ENCODE assay signal across 30 cellular contexts in the genomic region with DNA sequence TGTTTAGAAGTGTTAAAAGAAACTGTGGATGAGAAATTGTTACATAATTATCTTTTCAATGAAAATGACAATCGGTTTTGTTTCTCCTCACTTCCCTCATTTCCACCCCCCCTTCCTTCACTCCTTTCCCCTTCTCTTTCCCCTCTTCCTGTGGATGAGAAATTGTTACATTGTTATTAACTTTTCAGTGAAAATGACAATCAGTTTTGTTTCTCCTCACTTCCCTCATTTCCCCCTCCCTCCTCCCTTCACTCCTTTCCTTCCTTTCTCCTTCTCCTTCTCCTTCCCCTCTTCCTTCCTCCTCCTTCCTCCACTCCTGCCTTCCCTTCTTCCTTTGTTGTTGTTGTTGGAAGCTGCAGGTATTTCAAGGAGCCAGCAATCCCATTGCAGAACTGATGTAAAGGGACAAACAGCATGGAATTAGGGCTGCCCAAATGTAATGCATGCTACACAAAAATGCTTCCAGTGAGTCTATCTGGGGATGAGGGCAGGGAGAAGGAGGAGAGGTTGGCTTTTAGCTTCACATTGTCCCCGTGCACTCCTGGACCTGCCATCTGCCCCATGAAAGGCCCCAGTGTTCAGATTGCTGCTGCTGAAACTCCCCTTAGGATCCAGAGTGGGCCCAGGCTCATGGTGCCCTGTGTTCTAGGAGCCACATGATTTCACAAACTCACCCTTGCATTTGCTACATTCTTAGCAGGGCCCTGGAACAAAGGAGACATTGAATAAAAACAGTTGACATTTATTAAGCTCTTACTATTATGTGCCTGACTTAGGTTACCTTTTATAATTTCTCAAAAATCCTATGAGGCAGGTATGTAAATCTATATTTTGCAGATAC.
"Had no signal": no experiment of that assay in that cellular context is flagged by ENCODE, and none has a peak within 500 bp of the region (broad histone marks: within the 10 kb centered on the region; RNA-seq: fewer than 3 reads in every experiment).

No MANE protein-coding gene starts in this region.

- H3K27ac ChIP-seq: adrenal gland, body of pancreas, colonic mucosa, gastrocnemius medialis, heart left ventricle, WERI-Rb-1 had no signal

- H3K9me3 ChIP-seq: adrenal gland, body of pancreas, colonic mucosa, gastrocnemius medialis, heart left ventricle had no signal

- H3K27me3 ChIP-seq: adrenal gland, body of pancreas, colonic mucosa, gastrocnemius medialis, heart left ventricle had no signal

- H3K36me3 ChIP-seq: adrenal gland, colonic mucosa, gastrocnemius medialis, heart left ventricle, WERI-Rb-1 had no signal

- H3K4me3 ChIP-seq: adrenal gland, body of pancreas, colonic mucosa, gastrocnemius medialis, heart left ventricle had no signal

- H3K4me1 ChIP-seq: adrenal gland, body of pancreas, colonic mucosa, gastrocnemius medialis, heart left ventricle had no signal

- ATAC-seq: activated CD4-positive, CD25-positive, alpha-beta regulatory T cell treated with anti-CD3 and anti-CD28 coated beads, Interleukin-2, amount 50 U/mL, for 24 hours; activated CD8-positive, alpha-beta T cell treated with anti-CD3 and anti-CD28 coated beads for 36 hours; activated T-cell treated with anti-CD3 and anti-CD28 coated beads, Interleukin-2, amount 50 U/mL, for 4 hours; activated T-helper 17 cell treated with anti-CD3 and anti-CD28 coated beads, Interleukin-2, amount 50 U/mL, for 72 hours; body of pancreas; esophagus mucosa; gastrocnemius medialis; heart left ventricle; T-helper 17 cell had no signal

- DNase-seq: activated B cell treated with CpG ODN at 0.5 μM for 24 hours; activated CD4-positive, alpha-beta T cell treated with anti-CD3 and anti-CD28 coated beads for 48 hours; activated CD4-positive, alpha-beta T cell treated with anti-CD3 and anti-CD28 coated beads, Interleukin-2, amount 50 U/mL, for 1 hour; activated CD4-positive, alpha-beta T cell treated with anti-CD3 and anti-CD28 coated beads, Interleukin-2, amount 50 U/mL, for 48 hours; activated CD8-positive, alpha-beta memory T cell treated with anti-CD3 and anti-CD28 coated beads for 24 hours; activated CD8-positive, alpha-beta T cell treated with anti-CD3 and anti-CD28 coated beads for 36 hours; activated effector memory CD4-positive, alpha-beta T cell treated with Interleukin-2 at 50 U/mL for 16 hours; activated gamma-delta T cell treated with Interleukin-2 at 50 U/mL for 16 hours; activated naive CD4-positive, alpha-beta T cell treated with anti-CD3 and anti-CD28 coated beads, Interleukin-2, amount 50 U/mL, for 16 hours; activated naive CD4-positive, alpha-beta T cell treated with Interleukin-2 at 50 U/mL for 16 hours; activated T-cell treated with anti-CD3 and anti-CD28 coated beads, Interleukin-2, amount 50 U/mL, for 4 hours; adrenal gland; amygdala; aorta; body of pancreas; caudate nucleus; cerebellar nuclear complex; colonic mucosa; effector CD8-positive, alpha-beta T cell; foreskin fibroblast; gastrocnemius medialis; glutamatergic neuron; heart left ventricle; T-helper 1 cell; T-helper 17 cell; T1000; WERI-Rb-1 had no signal
